Comparison of ENCODE assay signal across 23 cellular contexts in the genomic region with DNA sequence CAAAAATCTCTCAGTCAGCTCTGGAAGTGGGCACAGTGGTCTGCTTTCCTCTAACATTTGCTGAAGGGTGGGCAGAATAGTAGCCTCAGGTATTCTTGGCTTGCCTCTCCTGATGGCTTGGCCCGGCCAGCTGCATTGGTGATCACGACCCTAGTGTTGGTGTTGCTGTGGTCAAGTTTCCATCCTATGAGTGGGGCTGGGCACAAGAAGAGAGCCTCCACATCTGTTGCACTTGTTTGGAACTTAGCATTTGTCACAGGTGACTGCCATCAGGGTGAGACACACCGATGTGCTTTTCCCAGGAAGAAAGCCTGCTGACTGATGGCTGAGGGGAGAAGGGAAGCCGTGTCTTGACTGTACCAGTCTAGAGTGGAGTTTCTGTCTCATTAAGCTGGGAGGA. TPM values are rescaled to one million over a fixed set of nuclear protein-coding genes. Genes with fewer than 3 reads are reported as not detected.
DNase-seq lines count a peak whose midpoint lies in the region; ATAC-seq and TF ChIP-seq lines count a peak whose summit lies in the region.
"Had no signal": no experiment of that assay in that cellular context is flagged by ENCODE, and none has a peak within 500 bp of the region (broad histone marks: within the 10 kb centered on the region; RNA-seq: fewer than 3 reads in every experiment).

No MANE protein-coding gene starts in this region.

- H3K27me3 ChIP-seq in thyroid gland = no peaks in the 10 kb centered on the region
- H3K27me3 ChIP-seq: BLaER1, esophagus muscularis mucosa, ovary had no signal

- H3K27ac ChIP-seq in KOPT-K1 (ENCODE audit: low read depth, low read length, poor library complexity, severe bottlenecking) = peak overlapping the region; percentile 2
- no peak overlapping the region for H3K27ac ChIP-seq in thyroid gland
- H3K27ac ChIP-seq: 22Rv1, BLaER1, esophagus muscularis mucosa, ovary had no signal

- no peak for DNase-seq in T-helper 1 cell
- DNase-seq in natural killer cell treated with Interleukin-12 subunit alpha and Interleukin-12 subunit beta and Interleukin-15 and Interleukin-18, amount 100 ng/mL, for 72 hours (ENCODE audit: low spot score) = no peak
- DNase-seq in NCI-H446 (lab: John Stamatoyannopoulos, UW) = no peak
- DNase-seq in thyroid gland = no peak
- DNase-seq: activated CD4-positive, alpha-beta T cell treated with anti-CD3 and anti-CD28 coated beads, Interleukin-2, amount 50 U/mL, for 1 hour; anterior cingulate cortex; DMS153; HFFc6; left colon; NCI-H1417; NCI-H526 treated with DMSO at 0.1 percent for 48 hours; OCI-M1; ovary; SIG-M5; stimulated activated CD4-positive, alpha-beta T cell treated with anti-CD3 and anti-CD28 coated beads, Interleukin-4, amount 100 ng/mL, for 1 hour; T-helper 9 cell had no signal

- intact Hi-C loops in thyroid gland (cut with DNase I) = no loop called here

- H3K36me3 ChIP-seq in KOPT-K1 (ENCODE audit: insufficient read depth, low read length) = peaks cover 82% of the 10 kb centered on the region
- peaks cover 35 to 49% of the 10 kb centered on the region in 2 donors for H3K36me3 ChIP-seq in thyroid gland
- H3K36me3 ChIP-seq: ovary had no signal

- H3K27ac Mint-ChIP-seq in T-helper 1 cell treated with Interleukin-12 subunit alpha and Interleukin-12 subunit beta and Interleukin-4 antibody, amounts not matched to agents 30 μg/mL and 1 μg/mL, for 36 hours = peak overlapping the region; percentile 65
- H3K27ac Mint-ChIP-seq in activated naive CD8-positive, alpha-beta T cell = peak overlapping the region; percentile 87
- peak overlapping the region; percentile 92 to 97 for H3K27ac Mint-ChIP-seq in natural killer cell treated with Interleukin-12 subunit alpha and Interleukin-12 subunit beta and Interleukin-15 and Interleukin-18, amount 100 ng/mL, for 72 hours

- H3K4me1 Mint-ChIP-seq in T-helper 1 cell treated with Interleukin-12 subunit alpha and Interleukin-12 subunit beta and Interleukin-4 antibody, amounts not matched to agents 30 μg/mL and 1 μg/mL, for 36 hours (ENCODE audit: low read depth) = peaks cover 28% of the 10 kb centered on the region
- H3K4me1 Mint-ChIP-seq in activated naive CD8-positive, alpha-beta T cell (ENCODE audit: low read depth) = peaks cover 35% of the 10 kb centered on the region
- H3K4me1 Mint-ChIP-seq in natural killer cell treated with Interleukin-12 subunit alpha and Interleukin-12 subunit beta and Interleukin-15 and Interleukin-18, amount 100 ng/mL, for 72 hours (ENCODE audit: low read depth in 2 of 2) = peaks cover 30 to 41% of the 10 kb centered on the region in 2 donors

- 91 to 98% methylated on average over 4 of the region's 4 CpGs for WGBS in thyroid gland, 2 donors

- no peaks in the 10 kb centered on the region for H3K27me3 Mint-ChIP-seq in T-helper 1 cell treated with Interleukin-12 subunit alpha and Interleukin-12 subunit beta and Interleukin-4 antibody, amounts not matched to agents 30 μg/mL and 1 μg/mL, for 36 hours (ENCODE audit: low read depth)
- H3K27me3 Mint-ChIP-seq in activated naive CD8-positive, alpha-beta T cell = no peaks in the 10 kb centered on the region
- H3K27me3 Mint-ChIP-seq in natural killer cell treated with Interleukin-12 subunit alpha and Interleukin-12 subunit beta and Interleukin-15 and Interleukin-18, amount 100 ng/mL, for 72 hours = no peaks in the 10 kb centered on the region

- peaks cover 37% of the 10 kb centered on the region for H3K36me3 Mint-ChIP-seq in T-helper 1 cell treated with Interleukin-12 subunit alpha and Interleukin-12 subunit beta and Interleukin-4 antibody, amounts not matched to agents 30 μg/mL and 1 μg/mL, for 36 hours (ENCODE audit: low read depth)
- peaks cover 22% of the 10 kb centered on the region for H3K36me3 Mint-ChIP-seq in activated naive CD8-positive, alpha-beta T cell
- peaks cover 43% of the 10 kb centered on the region for H3K36me3 Mint-ChIP-seq in natural killer cell treated with Interleukin-12 subunit alpha and Interleukin-12 subunit beta and Interleukin-15 and Interleukin-18, amount 100 ng/mL, for 72 hours

- H3K9me3 ChIP-seq in KOPT-K1 (ENCODE audit: insufficient read depth, low read length, poor library complexity, severe bottlenecking) = no peaks in the 10 kb centered on the region
- no peaks in the 10 kb centered on the region for H3K9me3 ChIP-seq in thyroid gland
- H3K9me3 ChIP-seq: BLaER1, esophagus muscularis mucosa, ovary had no signal

- TF ChIP-seq CTCF in thyroid gland (IDR thresholded peaks at IDR 0.05) = no peak

- H3K9me3 Mint-ChIP-seq in T-helper 1 cell treated with Interleukin-12 subunit alpha and Interleukin-12 subunit beta and Interleukin-4 antibody, amounts not matched to agents 30 μg/mL and 1 μg/mL, for 36 hours = no peaks in the 10 kb centered on the region
- H3K9me3 Mint-ChIP-seq in activated naive CD8-positive, alpha-beta T cell (ENCODE audit: low read depth) = no peaks in the 10 kb centered on the region
- no peaks in the 10 kb centered on the region for H3K9me3 Mint-ChIP-seq in natural killer cell treated with Interleukin-12 subunit alpha and Interleukin-12 subunit beta and Interleukin-15 and Interleukin-18, amount 100 ng/mL, for 72 hours
- H3K9me3 Mint-ChIP-seq: HFFc6 had no signal

- H3K4me1 ChIP-seq in thyroid gland = peaks cover 0 to 3% of the 10 kb centered on the region in 2 donors

- no peak for ATAC-seq in natural killer cell treated with Interleukin-12 subunit alpha and Interleukin-12 subunit beta and Interleukin-15 and Interleukin-18, amount 100 ng/mL, for 72 hours
- no peak for ATAC-seq in HG02973 (IDR thresholded peaks at IDR 0.05; ENCODE audit: unreplicated experiment)
- ATAC-seq: left colon had no signal

- H3K4me3 ChIP-seq in thyroid gland (replicated peaks in 1 of 3) = no peak overlapping the region
- H3K4me3 ChIP-seq: BLaER1, esophagus muscularis mucosa, ovary had no signal

- no peak overlapping the region for H3K4me3 Mint-ChIP-seq in T-helper 1 cell treated with Interleukin-12 subunit alpha and Interleukin-12 subunit beta and Interleukin-4 antibody, amounts not matched to agents 30 μg/mL and 1 μg/mL, for 36 hours
- H3K4me3 Mint-ChIP-seq in activated naive CD8-positive, alpha-beta T cell = no peak overlapping the region
- H3K4me3 Mint-ChIP-seq in natural killer cell treated with Interleukin-12 subunit alpha and Interleukin-12 subunit beta and Interleukin-15 and Interleukin-18, amount 100 ng/mL, for 72 hours = no peak overlapping the region
- H3K4me3 Mint-ChIP-seq: HFFc6 had no signal

- no peak for TF ChIP-seq POLR2A in thyroid gland (IDR thresholded peaks at IDR 0.05)

RNA-seq across cellular contexts. Expression of a gene that starts 33.1 kb away (rescaled TPM):
- 1 to 10 TPM; 1.5 TPM for total RNA-seq in natural killer cell treated with Interleukin-12 subunit alpha and Interleukin-12 subunit beta and Interleukin-15 and Interleukin-18, amount 100 ng/mL, for 72 hours
- 1 to 10 TPM in 1 of 4 donors, under 1 TPM in 2, not detected in 1; 0.45 to 1.9 (median 0.79) TPM for total RNA-seq in thyroid gland
